In the genomic region with DNA sequence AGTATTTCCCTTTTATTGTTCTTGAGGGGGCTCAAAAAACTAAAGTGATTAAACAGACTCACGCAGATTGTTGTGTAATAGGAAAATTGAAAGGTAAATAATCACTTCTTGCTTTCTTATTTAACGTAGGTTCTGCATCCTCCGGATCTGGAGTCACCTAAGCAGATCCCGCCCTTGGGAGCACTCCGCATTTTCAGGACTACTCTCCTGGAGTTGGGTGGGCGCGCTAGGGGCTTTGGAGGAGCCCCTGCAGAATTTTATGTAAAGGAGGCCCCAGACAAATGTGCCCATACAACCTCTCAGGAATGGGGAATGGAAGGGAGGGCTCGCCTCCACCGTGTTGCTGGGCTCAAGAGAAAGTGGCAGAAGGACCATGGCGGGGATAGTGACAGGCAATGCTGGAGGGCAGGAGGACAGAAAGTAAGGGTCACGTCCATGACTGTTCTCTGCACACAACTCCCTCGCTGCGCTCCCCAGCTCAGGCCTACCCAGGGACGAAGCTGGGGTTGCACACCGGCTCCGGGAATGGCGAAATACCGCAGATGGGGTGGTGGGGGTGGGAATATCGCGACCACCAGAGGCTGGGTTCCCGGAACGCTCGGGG, we compare ENCODE assay signal across 10 cellular contexts. TPM values are rescaled to one million over a fixed set of nuclear protein-coding genes. Genes with fewer than 3 reads are reported as not detected.
DNase-seq lines count a peak whose midpoint lies in the region; ATAC-seq and TF ChIP-seq lines count a peak whose summit lies in the region.
"Had no signal": no experiment of that assay in that cellular context is flagged by ENCODE, and none has a peak within 500 bp of the region (broad histone marks: within the 10 kb centered on the region; RNA-seq: fewer than 3 reads in every experiment).

No MANE protein-coding gene starts in this region.

- intact Hi-C loops in mucosa of descending colon (cut with DNase I, micrococcal nuclease) (no loop called here), tibial artery (cut with DNase I; ENCODE audit: low total_unique reads) (no loop called here)

- H3K36me3 Mint-ChIP-seq in activated CD4-positive, alpha-beta T cell treated with anti-CD3 and anti-CD28 coated beads, Interleukin-2, amount 10 ng/mL, durations not matched to agents 7 days and 5 days (ENCODE audit: low read depth) = no peaks in the 10 kb centered on the region
- H3K36me3 Mint-ChIP-seq in endothelial cell (ENCODE audit: low read depth, unreplicated experiment) = peaks cover 5% of the 10 kb centered on the region

- H3K27me3 Mint-ChIP-seq in activated CD4-positive, alpha-beta T cell treated with anti-CD3 and anti-CD28 coated beads, Interleukin-2, amount 10 ng/mL, durations not matched to agents 7 days and 5 days = peaks cover 17% of the 10 kb centered on the region
- H3K27me3 Mint-ChIP-seq in endothelial cell (ENCODE audit: unreplicated experiment) = peaks cover 17% of the 10 kb centered on the region

- ATAC-seq in mucosa of descending colon (peak; percentile 14), GM21528 (IDR thresholded peaks at IDR 0.05; ENCODE audit: low FRiP score, unreplicated experiment) (no peak), GM19023 (IDR thresholded peaks at IDR 0.05; ENCODE audit: unreplicated experiment) (no peak)

- no peaks in the 10 kb centered on the region for H3K9me3 ChIP-seq in mucosa of descending colon
- H3K9me3 ChIP-seq in tibial artery = no peaks in the 10 kb centered on the region

- H3K36me3 ChIP-seq in mucosa of descending colon (ENCODE audit: low read depth) (no peaks in the 10 kb centered on the region), tibial artery (no peaks in the 10 kb centered on the region)

- H3K4me1 ChIP-seq in mucosa of descending colon (ENCODE audit: low read depth) = peaks cover 7% of the 10 kb centered on the region
- H3K4me1 ChIP-seq in tibial artery = peaks cover 0 to 24% (median 15%) of the 10 kb centered on the region in 4 donors

- no peak for TF ChIP-seq CTCF in endothelial cell (IDR thresholded peaks at IDR 0.05; ENCODE audit: unreplicated experiment)
- TF ChIP-seq CTCF in mucosa of descending colon (IDR thresholded peaks at IDR 0.05) = no peak
- TF ChIP-seq CTCF in tibial artery (IDR thresholded peaks at IDR 0.05) = no peak

- peak overlapping the region; percentile 69 for H3K4me3 Mint-ChIP-seq in activated CD4-positive, alpha-beta T cell treated with anti-CD3 and anti-CD28 coated beads, Interleukin-2, amount 10 ng/mL, durations not matched to agents 7 days and 5 days
- peak overlapping the region; percentile 47 for H3K4me3 Mint-ChIP-seq in endothelial cell (ENCODE audit: unreplicated experiment)

- H3K9me3 Mint-ChIP-seq in activated CD4-positive, alpha-beta T cell treated with anti-CD3 and anti-CD28 coated beads, Interleukin-2, amount 10 ng/mL, durations not matched to agents 7 days and 5 days = peaks cover 2% of the 10 kb centered on the region
- no peaks in the 10 kb centered on the region for H3K9me3 Mint-ChIP-seq in endothelial cell (ENCODE audit: unreplicated experiment)

- no peaks in the 10 kb centered on the region for H3K27me3 ChIP-seq in tibial artery

- H3K4me3 ChIP-seq in mucosa of descending colon = no peak overlapping the region
- peak overlapping the region; percentile 46 to 54 for H3K4me3 ChIP-seq in tibial artery

- CTCF ChIA-PET in activated CD4-positive, alpha-beta T cell treated with anti-CD3 and anti-CD28 coated beads, Interleukin-2, amount 10 ng/mL, durations not matched to agents 7 days and 5 days (lab: Charles Lee) = interaction anchor here (1.2 kb wide), 1 partner anchor 12 kb away, joined by 4 read pairs; no protein-coding TSS in a partner anchor

- H3K27ac ChIP-seq in tibial artery = peak overlapping the region; percentile 61 to 70

- H3K27ac Mint-ChIP-seq in activated CD4-positive, alpha-beta T cell treated with anti-CD3 and anti-CD28 coated beads, Interleukin-2, amount 10 ng/mL, durations not matched to agents 7 days and 5 days = peak overlapping the region; percentile 39
- no peak overlapping the region for H3K27ac Mint-ChIP-seq in endothelial cell (ENCODE audit: unreplicated experiment)

- H3K4me1 Mint-ChIP-seq in activated CD4-positive, alpha-beta T cell treated with anti-CD3 and anti-CD28 coated beads, Interleukin-2, amount 10 ng/mL, durations not matched to agents 7 days and 5 days = peaks cover 46% of the 10 kb centered on the region
- H3K4me1 Mint-ChIP-seq in endothelial cell (ENCODE audit: unreplicated experiment) = peaks cover 5% of the 10 kb centered on the region

- POLR2A ChIA-PET in activated CD4-positive, alpha-beta T cell treated with anti-CD3 and anti-CD28 coated beads, Interleukin-2, amount 10 ng/mL, durations not matched to agents 7 days and 5 days (lab: Charles Lee) = no interaction called here

- no peak for DNase-seq in activated CD4-positive, alpha-beta T cell treated with anti-CD3 and anti-CD28 coated beads, Interleukin-2, amount 10 ng/mL, durations not matched to agents 7 days and 5 days
- no peak for DNase-seq in activated CD4-positive, alpha-beta T cell treated with anti-CD3 and anti-CD28 coated beads for 4 hours
- no peak for DNase-seq in endothelial cell (ENCODE audit: low spot score)
- DNase-seq in mucosa of descending colon = no peak
- DNase-seq in tibial artery = no peak
- no peak for DNase-seq in SKM-1 treated with dmso at 0.1 percent for 144 hours (lab: John Stamatoyannopoulos, UW; ENCODE audit: unreplicated experiment)
- DNase-seq: ACHN, SIG-M5 had no signal

RNA-seq across cellular contexts. Expression of gene MT2A, which starts 8.3 kb away (rescaled TPM):
- total RNA-seq in activated CD4-positive, alpha-beta T cell treated with anti-CD3 and anti-CD28 coated beads, Interleukin-2, amount 10 ng/mL, durations not matched to agents 7 days and 5 days = 100 to 1,000 TPM; 146 to 268 TPM
- total RNA-seq in endothelial cell (ENCODE audit: unreplicated experiment) (2.4 TPM), mucosa of descending colon (100 to 1,000 TPM in 2 of 3 donors, 10 to 100 TPM in 1; 100.0 to 211 (median 206) TPM)

RNA-seq across cellular contexts. Expression of gene MT1E, which starts 8.9 kb away (rescaled TPM):
- total RNA-seq in activated CD4-positive, alpha-beta T cell treated with anti-CD3 and anti-CD28 coated beads, Interleukin-2, amount 10 ng/mL, durations not matched to agents 7 days and 5 days = 100 to 1,000 TPM; 100 to 154 TPM
- total RNA-seq in endothelial cell (ENCODE audit: unreplicated experiment) (not detected), mucosa of descending colon (100 to 1,000 TPM in 2 of 3 donors, 10 to 100 TPM in 1; 86.6 to 343 (median 237) TPM)

RNA-seq across cellular contexts. Expression of gene MT1M, which starts 15.7 kb away (rescaled TPM):
- not detected for total RNA-seq in activated CD4-positive, alpha-beta T cell treated with anti-CD3 and anti-CD28 coated beads, Interleukin-2, amount 10 ng/mL, durations not matched to agents 7 days and 5 days
- total RNA-seq in endothelial cell (ENCODE audit: unreplicated experiment) (not detected), mucosa of descending colon (10 to 100 TPM in 2 of 3 donors, 1 to 10 TPM in 1; 9.5 to 40.0 (median 23.3) TPM)

RNA-seq across cellular contexts. Expression of gene MT1A, which starts 21.8 kb away (rescaled TPM):
- not detected for total RNA-seq in activated CD4-positive, alpha-beta T cell treated with anti-CD3 and anti-CD28 coated beads, Interleukin-2, amount 10 ng/mL, durations not matched to agents 7 days and 5 days
- not detected for total RNA-seq in endothelial cell (ENCODE audit: unreplicated experiment)
- total RNA-seq in mucosa of descending colon = 1 to 10 TPM; 4.5 to 9.7 (median 8.9) TPM

RNA-seq across cellular contexts. Expression of gene MT3, which starts 27.4 kb away (rescaled TPM):
- 1 to 10 TPM; 3.0 to 3.8 TPM for total RNA-seq in activated CD4-positive, alpha-beta T cell treated with anti-CD3 and anti-CD28 coated beads, Interleukin-2, amount 10 ng/mL, durations not matched to agents 7 days and 5 days
- total RNA-seq in endothelial cell (ENCODE audit: unreplicated experiment) (not detected), mucosa of descending colon (1 to 10 TPM in 2 of 3 donors, not detected in 1; 3.0 to 8.8 TPM)

Comparison
In these comparisons a context has a peak if more than half of its experiments do, and no peak if none do; other contexts are left out.
1. RNA of gene MT2A, which starts 8.3 kb away (total RNA-seq): 146 to 268 TPM in activated CD4-positive, alpha-beta T cell treated with anti-CD3 and anti-CD28 coated beads, Interleukin-2, amount 10 ng/mL, durations not matched to agents 7 days and 5 days and 100.0 to 211 TPM in mucosa of descending colon; 2.4 TPM in endothelial cell (single experiment); every median in the first group is over 10 times any median in the second.
2. RNA of gene MT1E, which starts 8.9 kb away (total RNA-seq): 86.6 to 343 TPM in mucosa of descending colon and 100 to 154 TPM in activated CD4-positive, alpha-beta T cell treated with anti-CD3 and anti-CD28 coated beads, Interleukin-2, amount 10 ng/mL, durations not matched to agents 7 days and 5 days; not detected in endothelial cell (single experiment); every median in the first group is over 10 times any median in the second.
3. RNA of gene MT1M, which starts 15.7 kb away (total RNA-seq): 9.5 to 40.0 TPM in mucosa of descending colon; not detected in activated CD4-positive, alpha-beta T cell treated with anti-CD3 and anti-CD28 coated beads, Interleukin-2, amount 10 ng/mL, durations not matched to agents 7 days and 5 days and not detected in endothelial cell (single experiment); every median in the first group is over 10 times any median in the second.